ENCODE assay signal across 8 cellular contexts in the genomic region with DNA sequence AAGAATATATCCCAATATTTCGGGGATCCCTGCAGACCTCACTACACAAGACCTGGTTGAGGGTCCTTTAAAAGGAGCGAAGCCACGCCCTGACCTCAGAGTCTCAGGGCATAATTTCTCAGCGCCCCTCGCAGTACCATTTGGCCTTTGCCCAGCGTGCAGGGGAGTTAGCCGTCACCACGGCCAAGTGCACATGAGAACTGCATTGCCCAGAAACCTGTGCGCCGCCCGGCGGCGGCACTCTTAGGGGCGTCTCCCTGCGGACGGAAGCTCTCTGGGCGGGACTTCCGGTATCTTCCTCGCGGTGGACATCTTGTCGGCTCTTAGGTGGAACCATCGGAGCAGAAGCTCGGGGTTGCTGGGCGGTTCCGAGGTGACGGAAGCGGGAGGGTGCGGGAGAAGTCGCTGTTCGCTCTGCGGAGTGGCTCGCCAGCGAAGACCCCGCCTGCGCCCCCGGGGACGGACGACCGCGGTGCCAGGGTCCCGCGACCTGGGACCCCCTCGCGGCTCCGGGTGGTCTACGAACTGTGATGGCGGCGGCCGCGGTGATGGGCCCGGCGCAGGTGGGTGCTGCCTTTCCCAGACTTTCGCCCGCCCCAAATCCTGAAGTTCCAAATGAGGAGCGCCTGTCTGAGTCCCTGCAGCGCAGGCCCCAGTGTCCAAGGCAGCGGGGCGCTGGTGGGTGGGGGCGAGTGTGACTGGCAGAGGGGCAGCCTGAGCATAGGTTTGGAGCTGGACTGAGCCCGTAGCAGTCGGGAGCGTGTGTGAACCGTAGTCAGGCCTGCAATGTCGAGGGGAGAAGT. TPM values are rescaled to one million over a fixed set of nuclear protein-coding genes. Genes with fewer than 3 reads are reported as not detected.
DNase-seq lines count a peak whose midpoint lies in the region; ATAC-seq and TF ChIP-seq lines count a peak whose summit lies in the region.

A gene (plus strand): TSS at position 302 of the 803 bp plus-strand sequence. CDS start 5,227 bp downstream, outside the sequence.

- H3K36me3 Mint-ChIP-seq in progenitor cell of endocrine pancreas (ENCODE audit: insufficient read depth) = peaks cover 51% of the 10 kb centered on the region

- H3K9me3 ChIP-seq in upper lobe of right lung = peaks cover 49% of the 10 kb centered on the region

- DNase-seq in NCI-H1436 (lab: John Stamatoyannopoulos, UW) (peak; percentile 95), amniotic stem cell (lab: John Stamatoyannopoulos, UW) (peak; percentile 64), left ventricle myocardium superior (peak; percentile 96), progenitor cell of endocrine pancreas (ENCODE audit: low spot score, unreplicated experiment) (peak; percentile 75), upper lobe of right lung (peak; percentile 96)

- H3K36me3 ChIP-seq in upper lobe of right lung = peaks cover 20% of the 10 kb centered on the region

- peak within 1 kb of the TSS; percentile 95 for H3K4me3 Mint-ChIP-seq in progenitor cell of endocrine pancreas (ENCODE audit: low read depth)

- TF ChIP-seq CTCF in progenitor cell of endocrine pancreas (IDR thresholded peaks at IDR 0.05; ENCODE audit: unreplicated experiment) = peak; percentile 8
- peak; percentile 12 for TF ChIP-seq CTCF in upper lobe of right lung (IDR thresholded peaks at IDR 0.05)

- no peaks in the 10 kb centered on the region for H3K27me3 Mint-ChIP-seq in progenitor cell of endocrine pancreas

- peaks cover 39% of the 10 kb centered on the region for H3K9me3 Mint-ChIP-seq in progenitor cell of endocrine pancreas (ENCODE audit: low read depth)

- peak; percentile 92 for ATAC-seq in HG02623 (IDR thresholded peaks at IDR 0.05; ENCODE audit: unreplicated experiment)
- ATAC-seq in left ventricle myocardium superior = peak; percentile 98
- ATAC-seq in upper lobe of right lung = peak; percentile 100

- H3K4me1 ChIP-seq in upper lobe of right lung = no peaks in the 10 kb centered on the region

- TF ChIP-seq POLR2A in GM10847 (IDR thresholded peaks at IDR 0.05; ENCODE audit: extremely low read depth, insufficient read length) = peak; percentile 25

- H3K27me3 ChIP-seq in upper lobe of right lung = no peaks in the 10 kb centered on the region

- peak within 1 kb of the TSS; percentile 83 for H3K27ac ChIP-seq in upper lobe of right lung

- intact Hi-C loops in T-helper 1 cell treated with Interleukin-12 subunit alpha and Interleukin-12 subunit beta and Interleukin-4 antibody, amounts not matched to agents 30 ng/mL and 1 ng/mL, for 36 hours (cut with micrococcal nuclease) = loop anchor here (1.0 to 2.0 kb wide), 16 partner anchors 15 to 826 kb away; a partner anchor contains a TSS
- intact Hi-C loops in left ventricle myocardium superior (cut with micrococcal nuclease) (no loop called here), upper lobe of right lung (cut with DNase I) (no loop called here)

- H3K4me3 ChIP-seq in upper lobe of right lung = peak within 1 kb of the TSS; percentile 100

- peaks cover 7% of the 10 kb centered on the region for H3K4me1 Mint-ChIP-seq in progenitor cell of endocrine pancreas (ENCODE audit: low read depth)

- H3K27ac Mint-ChIP-seq in progenitor cell of endocrine pancreas = peak within 1 kb of the TSS; percentile 98

RNA-seq across cellular contexts. Expression of the gene that starts here (rescaled TPM):
- 13.9 and 18.5 TPM in 2 replicates for total RNA-seq in T-helper 1 cell treated with Interleukin-12 subunit alpha and Interleukin-12 subunit beta and Interleukin-4 antibody, amounts not matched to agents 30 ng/mL and 1 ng/mL, for 36 hours
- total RNA-seq in left ventricle myocardium superior (12.9 TPM), progenitor cell of endocrine pancreas (24.9 and 26.8 TPM in 2 replicates), upper lobe of right lung (18.9 TPM)

Comparison
In these comparisons a context has a peak if more than half of its experiments do, and no peak if none do; other contexts are left out.
1. Peak in every context shown above with its lines: DNase-seq, ATAC-seq, H3K4me3 ChIP-seq and H3K27ac ChIP-seq.